ENCODE assay signal across 1 cellular context in the genomic region with DNA sequence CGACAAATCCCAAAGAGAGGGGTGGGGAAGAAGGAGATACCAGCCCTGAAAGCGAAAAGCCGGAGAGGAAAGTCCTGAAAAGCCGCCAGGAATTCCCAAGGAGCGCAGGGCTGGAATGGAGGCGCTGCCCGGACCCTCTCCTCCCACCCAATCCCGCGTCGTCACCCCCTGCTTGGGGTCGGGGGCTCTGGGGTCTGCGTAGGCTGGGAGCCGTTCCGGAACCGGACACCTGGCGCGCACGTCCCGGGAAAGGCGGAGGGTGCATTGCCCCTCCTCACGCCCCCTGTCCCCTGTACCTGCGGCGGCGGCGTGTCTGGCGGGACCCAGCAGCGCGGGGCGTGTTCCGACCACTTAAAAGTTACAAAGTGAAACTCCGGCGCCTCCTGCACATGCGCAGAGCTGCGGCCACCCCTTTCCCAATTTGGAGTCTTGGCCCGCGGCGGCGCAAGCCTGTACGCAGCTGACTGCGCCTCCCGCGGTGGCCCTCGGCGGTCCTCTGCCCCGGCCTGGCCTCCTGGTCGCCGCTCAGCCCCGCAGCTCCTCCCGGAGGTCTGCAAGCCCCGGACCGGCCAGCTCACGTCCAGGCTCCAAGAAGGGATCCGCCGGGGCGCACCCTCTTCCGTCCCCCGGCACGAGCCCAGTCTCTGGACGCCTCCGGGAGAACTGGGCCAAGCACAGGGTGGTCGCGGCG.
TF ChIP-seq lines count a peak whose summit lies in the region.

A gene (minus strand): TSS at position 373 of the 691 bp plus-strand sequence. CDS start 4,800 bp downstream, outside the sequence.

TF ChIP-seq in HepG2, 621 proteins besides CTCF, POLR2A, EP300 and RAD21 (continued from another document and continues in another):
- TF ChIP-seq JDP2 (CRISPR knock-in tag; IDR thresholded peaks at IDR 0.05; ENCODE audit: borderline replicate concordance), result no peak
- TF ChIP-seq, protein P1, sequence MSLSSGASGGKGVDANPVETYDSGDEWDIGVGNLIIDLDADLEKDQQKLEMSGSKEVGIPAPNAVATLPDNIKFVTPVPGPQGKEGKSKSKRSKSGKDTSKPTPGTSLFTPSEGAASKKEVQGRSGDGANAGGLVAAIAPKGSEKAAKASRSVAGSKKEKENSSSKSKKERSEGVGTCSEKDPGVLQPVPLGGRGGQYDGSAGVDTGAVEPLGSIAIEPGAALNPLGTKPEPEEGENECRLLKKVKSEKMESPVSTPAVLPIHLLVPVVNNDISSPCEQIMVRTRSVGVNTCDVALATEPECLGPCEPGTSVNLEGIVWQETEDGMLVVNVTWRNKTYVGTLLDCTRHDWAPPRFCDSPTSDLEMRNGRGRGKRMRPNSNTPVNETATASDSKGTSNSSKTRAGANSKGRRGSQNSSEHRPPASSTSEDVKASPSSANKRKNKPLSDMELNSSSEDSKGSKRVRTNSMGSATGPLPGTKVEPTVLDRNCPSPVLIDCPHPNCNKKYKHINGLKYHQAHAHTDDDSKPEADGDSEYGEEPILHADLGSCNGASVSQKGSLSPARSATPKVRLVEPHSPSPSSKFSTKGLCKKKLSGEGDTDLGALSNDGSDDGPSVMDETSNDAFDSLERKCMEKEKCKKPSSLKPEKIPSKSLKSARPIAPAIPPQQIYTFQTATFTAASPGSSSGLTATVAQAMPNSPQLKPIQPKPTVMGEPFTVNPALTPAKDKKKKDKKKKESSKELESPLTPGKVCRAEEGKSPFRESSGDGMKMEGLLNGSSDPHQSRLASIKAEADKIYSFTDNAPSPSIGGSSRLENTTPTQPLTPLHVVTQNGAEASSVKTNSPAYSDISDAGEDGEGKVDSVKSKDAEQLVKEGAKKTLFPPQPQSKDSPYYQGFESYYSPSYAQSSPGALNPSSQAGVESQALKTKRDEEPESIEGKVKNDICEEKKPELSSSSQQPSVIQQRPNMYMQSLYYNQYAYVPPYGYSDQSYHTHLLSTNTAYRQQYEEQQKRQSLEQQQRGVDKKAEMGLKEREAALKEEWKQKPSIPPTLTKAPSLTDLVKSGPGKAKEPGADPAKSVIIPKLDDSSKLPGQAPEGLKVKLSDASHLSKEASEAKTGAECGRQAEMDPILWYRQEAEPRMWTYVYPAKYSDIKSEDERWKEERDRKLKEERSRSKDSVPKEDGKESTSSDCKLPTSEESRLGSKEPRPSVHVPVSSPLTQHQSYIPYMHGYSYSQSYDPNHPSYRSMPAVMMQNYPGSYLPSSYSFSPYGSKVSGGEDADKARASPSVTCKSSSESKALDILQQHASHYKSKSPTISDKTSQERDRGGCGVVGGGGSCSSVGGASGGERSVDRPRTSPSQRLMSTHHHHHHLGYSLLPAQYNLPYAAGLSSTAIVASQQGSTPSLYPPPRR (CRISPR knock-in tag; IDR thresholded peaks at IDR 0.05; ENCODE audit: borderline replicate concordance), result 0 out of 2 replicates have a peak, but pooled peaks have one; percentile 21
- TF ChIP-seq SRF (IDR thresholded peaks at IDR 0.05; ENCODE audit: low read depth, low read length), result peak; percentile 68; the same call in 1 of the 2 replicates
- peak; percentile 88 for TF ChIP-seq ZFY (CRISPR knock-in tag; IDR thresholded peaks at IDR 0.05)
- TF ChIP-seq BORCS8-MEF2B (CRISPR knock-in tag; IDR thresholded peaks at IDR 0.05), result no peak
- no peak for TF ChIP-seq HCFC1 (IDR thresholded peaks at IDR 0.05; ENCODE audit: low read depth, low read length)
- no peak for TF ChIP-seq RAD51 (IDR thresholded peaks at IDR 0.05; ENCODE audit: borderline replicate concordance)
- TF ChIP-seq ZNF207 (IDR thresholded peaks at IDR 0.05; ENCODE audit: borderline replicate concordance), result no peak
- 0 out of 2 replicates have a peak, but pooled peaks have one; percentile 57 for TF ChIP-seq ZNF468 (CRISPR knock-in tag; IDR thresholded peaks at IDR 0.05)
- TF ChIP-seq MXD4 (CRISPR knock-in tag; IDR thresholded peaks at IDR 0.05), result 0 out of 2 replicates have a peak, but pooled peaks have one; percentile 67
- TF ChIP-seq ZSCAN22 (CRISPR knock-in tag; IDR thresholded peaks at IDR 0.05), result 0 out of 2 replicates have a peak, but pooled peaks have one; percentile 29
- TF ChIP-seq, protein P2, sequence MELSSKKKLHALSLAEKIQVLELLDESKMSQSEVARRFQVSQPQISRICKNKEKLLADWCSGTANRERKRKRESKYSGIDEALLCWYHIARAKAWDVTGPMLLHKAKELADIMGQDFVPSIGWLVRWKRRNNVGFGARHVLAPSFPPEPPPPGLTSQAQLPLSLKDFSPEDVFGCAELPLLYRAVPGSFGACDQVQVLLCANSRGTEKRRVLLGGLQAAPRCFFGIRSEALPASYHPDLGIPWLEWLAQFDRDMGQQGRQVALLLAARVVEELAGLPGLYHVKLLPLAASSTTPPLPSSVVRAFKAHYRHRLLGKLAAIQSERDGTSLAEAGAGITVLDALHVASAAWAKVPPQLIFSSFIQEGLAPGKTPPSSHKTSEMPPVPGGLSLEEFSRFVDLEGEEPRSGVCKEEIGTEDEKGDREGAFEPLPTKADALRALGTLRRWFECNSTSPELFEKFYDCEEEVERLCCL (CRISPR knock-in tag; IDR thresholded peaks at IDR 0.05; ENCODE audit: borderline replicate concordance), result no peak
- peak; percentile 60; the same call in 1 of the 2 replicates for TF ChIP-seq ZNF20 (CRISPR knock-in tag; IDR thresholded peaks at IDR 0.05)
- TF ChIP-seq MAZ (IDR thresholded peaks at IDR 0.05; ENCODE audit: borderline replicate concordance, low read depth, low read length), result no peak
- peak; percentile 77 for TF ChIP-seq MAZ (CRISPR knock-in tag; IDR thresholded peaks at IDR 0.05; ENCODE audit: low read depth)
- TF ChIP-seq, protein P3, sequence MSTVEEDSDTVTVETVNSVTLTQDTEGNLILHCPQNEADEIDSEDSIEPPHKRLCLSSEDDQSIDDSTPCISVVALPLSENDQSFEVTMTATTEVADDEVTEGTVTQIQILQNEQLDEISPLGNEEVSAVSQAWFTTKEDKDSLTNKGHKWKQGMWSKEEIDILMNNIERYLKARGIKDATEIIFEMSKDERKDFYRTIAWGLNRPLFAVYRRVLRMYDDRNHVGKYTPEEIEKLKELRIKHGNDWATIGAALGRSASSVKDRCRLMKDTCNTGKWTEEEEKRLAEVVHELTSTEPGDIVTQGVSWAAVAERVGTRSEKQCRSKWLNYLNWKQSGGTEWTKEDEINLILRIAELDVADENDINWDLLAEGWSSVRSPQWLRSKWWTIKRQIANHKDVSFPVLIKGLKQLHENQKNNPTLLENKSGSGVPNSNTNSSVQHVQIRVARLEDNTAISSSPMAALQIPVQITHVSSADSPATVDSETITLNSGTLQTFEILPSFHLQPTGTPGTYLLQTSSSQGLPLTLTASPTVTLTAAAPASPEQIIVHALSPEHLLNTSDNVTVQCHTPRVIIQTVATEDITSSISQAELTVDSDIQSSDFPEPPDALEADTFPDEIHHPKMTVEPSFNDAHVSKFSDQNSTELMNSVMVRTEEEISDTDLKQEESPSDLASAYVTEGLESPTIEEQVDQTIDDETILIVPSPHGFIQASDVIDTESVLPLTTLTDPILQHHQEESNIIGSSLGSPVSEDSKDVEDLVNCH (CRISPR knock-in tag; IDR thresholded peaks at IDR 0.05), result no peak
- TF ChIP-seq, protein P4, sequence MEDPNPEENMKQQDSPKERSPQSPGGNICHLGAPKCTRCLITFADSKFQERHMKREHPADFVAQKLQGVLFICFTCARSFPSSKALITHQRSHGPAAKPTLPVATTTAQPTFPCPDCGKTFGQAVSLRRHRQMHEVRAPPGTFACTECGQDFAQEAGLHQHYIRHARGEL (CRISPR knock-in tag; IDR thresholded peaks at IDR 0.05), result no peak
- peak; percentile 77 for TF ChIP-seq TAF1 (CRISPR knock-in tag; IDR thresholded peaks at IDR 0.05)
- TF ChIP-seq ONECUT2 (CRISPR knock-in tag; IDR thresholded peaks at IDR 0.05), result no peak
- TF ChIP-seq PHF8 (CRISPR knock-in tag; IDR thresholded peaks at IDR 0.05), result peak; percentile 91
- TF ChIP-seq ZNF326 (CRISPR knock-in tag; IDR thresholded peaks at IDR 0.05; ENCODE audit: borderline replicate concordance), result no peak
- TF ChIP-seq, protein P5, sequence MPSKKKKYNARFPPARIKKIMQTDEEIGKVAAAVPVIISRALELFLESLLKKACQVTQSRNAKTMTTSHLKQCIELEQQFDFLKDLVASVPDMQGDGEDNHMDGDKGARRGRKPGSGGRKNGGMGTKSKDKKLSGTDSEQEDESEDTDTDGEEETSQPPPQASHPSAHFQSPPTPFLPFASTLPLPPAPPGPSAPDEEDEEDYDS (CRISPR knock-in tag; IDR thresholded peaks at IDR 0.05), result peak; percentile 79
- TF ChIP-seq ZNF790 (CRISPR knock-in tag; IDR thresholded peaks at IDR 0.05; ENCODE audit: borderline replicate concordance), result no peak
- TF ChIP-seq CCDC6 (CRISPR knock-in tag; IDR thresholded peaks at IDR 0.05), result peak; percentile 22; the same call in 1 of the 2 replicates
- TF ChIP-seq, protein P6, sequence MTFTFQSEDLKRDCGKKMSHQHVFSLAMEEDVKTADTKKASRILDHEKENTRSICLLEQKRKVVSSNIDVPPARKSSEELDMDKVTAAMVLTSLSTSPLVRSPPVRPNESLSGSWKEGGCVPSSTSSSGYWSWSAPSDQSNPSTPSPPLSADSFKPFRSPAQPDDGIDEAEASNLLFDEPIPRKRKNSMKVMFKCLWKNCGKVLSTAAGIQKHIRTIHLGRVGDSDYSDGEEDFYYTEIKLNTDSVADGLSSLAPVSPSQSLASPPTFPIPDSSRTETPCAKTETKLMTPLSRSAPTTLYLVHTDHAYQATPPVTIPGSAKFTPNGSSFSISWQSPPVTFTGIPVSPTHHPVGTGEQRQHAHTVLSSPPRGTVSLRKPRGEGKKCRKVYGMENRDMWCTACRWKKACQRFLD (CRISPR knock-in tag; IDR thresholded peaks at IDR 0.05; ENCODE audit: borderline replicate concordance), result peak; percentile 79; the same call in 1 of the 2 replicates
- TF ChIP-seq KLF11 (CRISPR knock-in tag; IDR thresholded peaks at IDR 0.05), result no peak
- peak; percentile 93 for TF ChIP-seq ZFX (CRISPR knock-in tag; IDR thresholded peaks at IDR 0.05; ENCODE audit: low read depth)
- TF ChIP-seq STAT5B (CRISPR knock-in tag; IDR thresholded peaks at IDR 0.05), result no peak
- TF ChIP-seq ISL2 (CRISPR knock-in tag; IDR thresholded peaks at IDR 0.05), result peak; percentile 47; the same call in 1 of the 2 replicates
- no peak for TF ChIP-seq AGO1 (IDR thresholded peaks at IDR 0.05; ENCODE audit: low read depth, low read length, poor library complexity, severe bottlenecking)
- TF ChIP-seq ZNF558 (CRISPR knock-in tag; IDR thresholded peaks at IDR 0.05; ENCODE audit: borderline replicate concordance), result peak; percentile 83; the same call in 1 of the 2 replicates
- peak; percentile 66 for TF ChIP-seq HOXA3 (CRISPR knock-in tag; IDR thresholded peaks at IDR 0.05)
- no peak; the same call in 1 of the 2 replicates for TF ChIP-seq ZNF552 (CRISPR knock-in tag; IDR thresholded peaks at IDR 0.05; ENCODE audit: borderline replicate concordance)
- TF ChIP-seq, protein P7, sequence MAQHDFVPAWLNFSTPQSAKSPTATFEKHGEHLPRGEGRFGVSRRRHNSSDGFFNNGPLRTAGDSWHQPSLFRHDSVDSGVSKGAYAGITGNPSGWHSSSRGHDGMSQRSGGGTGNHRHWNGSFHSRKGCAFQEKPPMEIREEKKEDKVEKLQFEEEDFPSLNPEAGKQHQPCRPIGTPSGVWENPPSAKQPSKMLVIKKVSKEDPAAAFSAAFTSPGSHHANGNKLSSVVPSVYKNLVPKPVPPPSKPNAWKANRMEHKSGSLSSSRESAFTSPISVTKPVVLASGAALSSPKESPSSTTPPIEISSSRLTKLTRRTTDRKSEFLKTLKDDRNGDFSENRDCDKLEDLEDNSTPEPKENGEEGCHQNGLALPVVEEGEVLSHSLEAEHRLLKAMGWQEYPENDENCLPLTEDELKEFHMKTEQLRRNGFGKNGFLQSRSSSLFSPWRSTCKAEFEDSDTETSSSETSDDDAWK (CRISPR knock-in tag; IDR thresholded peaks at IDR 0.05), result no peak
- peak; percentile 35; the same call in 1 of the 2 replicates for TF ChIP-seq BRD4 (CRISPR knock-in tag; IDR thresholded peaks at IDR 0.05)
- TF ChIP-seq, protein P8, sequence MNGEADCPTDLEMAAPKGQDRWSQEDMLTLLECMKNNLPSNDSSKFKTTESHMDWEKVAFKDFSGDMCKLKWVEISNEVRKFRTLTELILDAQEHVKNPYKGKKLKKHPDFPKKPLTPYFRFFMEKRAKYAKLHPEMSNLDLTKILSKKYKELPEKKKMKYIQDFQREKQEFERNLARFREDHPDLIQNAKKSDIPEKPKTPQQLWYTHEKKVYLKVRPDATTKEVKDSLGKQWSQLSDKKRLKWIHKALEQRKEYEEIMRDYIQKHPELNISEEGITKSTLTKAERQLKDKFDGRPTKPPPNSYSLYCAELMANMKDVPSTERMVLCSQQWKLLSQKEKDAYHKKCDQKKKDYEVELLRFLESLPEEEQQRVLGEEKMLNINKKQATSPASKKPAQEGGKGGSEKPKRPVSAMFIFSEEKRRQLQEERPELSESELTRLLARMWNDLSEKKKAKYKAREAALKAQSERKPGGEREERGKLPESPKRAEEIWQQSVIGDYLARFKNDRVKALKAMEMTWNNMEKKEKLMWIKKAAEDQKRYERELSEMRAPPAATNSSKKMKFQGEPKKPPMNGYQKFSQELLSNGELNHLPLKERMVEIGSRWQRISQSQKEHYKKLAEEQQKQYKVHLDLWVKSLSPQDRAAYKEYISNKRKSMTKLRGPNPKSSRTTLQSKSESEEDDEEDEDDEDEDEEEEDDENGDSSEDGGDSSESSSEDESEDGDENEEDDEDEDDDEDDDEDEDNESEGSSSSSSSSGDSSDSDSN (CRISPR knock-in tag; IDR thresholded peaks at IDR 0.05), result peak; percentile 99
- TF ChIP-seq EED (CRISPR knock-in tag; IDR thresholded peaks at IDR 0.05), result no peak; the same call in 1 of the 2 replicates
- TF ChIP-seq, protein P9, sequence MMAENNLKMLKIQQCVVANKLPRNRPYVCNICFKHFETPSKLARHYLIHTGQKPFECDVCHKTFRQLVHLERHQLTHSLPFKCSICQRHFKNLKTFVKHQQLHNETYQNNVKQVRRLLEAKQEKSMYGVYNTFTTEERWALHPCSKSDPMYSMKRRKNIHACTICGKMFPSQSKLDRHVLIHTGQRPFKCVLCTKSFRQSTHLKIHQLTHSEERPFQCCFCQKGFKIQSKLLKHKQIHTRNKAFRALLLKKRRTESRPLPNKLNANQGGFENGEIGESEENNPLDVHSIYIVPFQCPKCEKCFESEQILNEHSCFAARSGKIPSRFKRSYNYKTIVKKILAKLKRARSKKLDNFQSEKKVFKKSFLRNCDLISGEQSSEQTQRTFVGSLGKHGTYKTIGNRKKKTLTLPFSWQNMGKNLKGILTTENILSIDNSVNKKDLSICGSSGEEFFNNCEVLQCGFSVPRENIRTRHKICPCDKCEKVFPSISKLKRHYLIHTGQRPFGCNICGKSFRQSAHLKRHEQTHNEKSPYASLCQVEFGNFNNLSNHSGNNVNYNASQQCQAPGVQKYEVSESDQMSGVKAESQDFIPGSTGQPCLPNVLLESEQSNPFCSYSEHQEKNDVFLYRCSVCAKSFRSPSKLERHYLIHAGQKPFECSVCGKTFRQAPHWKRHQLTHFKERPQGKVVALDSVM (CRISPR knock-in tag; IDR thresholded peaks at IDR 0.05), result peak; percentile 69
- TF ChIP-seq ZNF607 (CRISPR knock-in tag; IDR thresholded peaks at IDR 0.05; ENCODE audit: borderline replicate concordance), result peak; percentile 65
- peak; percentile 30; the same call in 1 of the 2 replicates for TF ChIP-seq KDM5A (IDR thresholded peaks at IDR 0.05; ENCODE audit: borderline replicate concordance, low read length)
- no peak for TF ChIP-seq NPAS2 (CRISPR knock-in tag; IDR thresholded peaks at IDR 0.05; ENCODE audit: borderline replicate concordance)
- 0 out of 2 replicates have a peak, but pooled peaks have one; percentile 32 for TF ChIP-seq ZNF160 (CRISPR knock-in tag; IDR thresholded peaks at IDR 0.05)
- TF ChIP-seq PHF21A (CRISPR knock-in tag; IDR thresholded peaks at IDR 0.05), result peak; percentile 72
- TF ChIP-seq RFX1 (IDR thresholded peaks at IDR 0.05), result no peak
